Comparison of ENCODE assay signal across 17 cellular contexts in genomic region chr1:238606896-238607295, GRCh38.
DNase-seq lines count a peak whose midpoint lies in the region; ATAC-seq and TF ChIP-seq lines count a peak whose summit lies in the region.
"Had no signal": no experiment of that assay in that cellular context is flagged by ENCODE, and none has a peak within 500 bp of the region (broad histone marks: within the 10 kb centered on the region; RNA-seq: fewer than 3 reads in every experiment).

No MANE protein-coding gene starts in this region.

- intact Hi-C loops in tibial artery (cut with DNase I; ENCODE audit: low total_unique reads), result no loop called here

- H3K27me3 ChIP-seq in adipocyte (replicated peaks; ENCODE audit: control insufficient read depth, insufficient read depth, low read length) (no peaks in the 10 kb centered on the region), kidney epithelial cell (ENCODE audit: control insufficient read depth, insufficient read depth, low read length) (no peaks in the 10 kb centered on the region), tibial artery (no peaks in the 10 kb centered on the region)

- no peaks in the 10 kb centered on the region for H3K36me3 ChIP-seq in adipocyte (ENCODE audit: control insufficient read depth, insufficient read depth, low read length, severe bottlenecking)
- no peaks in the 10 kb centered on the region for H3K36me3 ChIP-seq in kidney epithelial cell (ENCODE audit: control insufficient read depth, insufficient read depth, low read length)
- no peaks in the 10 kb centered on the region for H3K36me3 ChIP-seq in tibial artery

- TF ChIP-seq CTCF in kidney epithelial cell (IDR thresholded peaks at IDR 0.05; ENCODE audit: insufficient read depth, low read length, poor library complexity, severe bottlenecking) (no peak), tibial artery (IDR thresholded peaks at IDR 0.05) (no peak)

- H3K9me3 Mint-ChIP-seq in naive thymus-derived CD8-positive, alpha-beta T cell, result peaks cover 0 to 23% (median 6%) of the 10 kb centered on the region in 9 donors

- H3K27me3 Mint-ChIP-seq in naive thymus-derived CD8-positive, alpha-beta T cell, result no peaks in the 10 kb centered on the region
- H3K27me3 Mint-ChIP-seq: activated CD4-positive, alpha-beta memory T cell treated with anti-CD3 and anti-CD28 coated beads for 36 hours; CD4-positive, alpha-beta T cell; T-cell had no signal

- no peak overlapping the region for H3K4me3 ChIP-seq in adipocyte (ENCODE audit: low read length)
- H3K4me3 ChIP-seq in kidney epithelial cell (ENCODE audit: low read depth, low read length), result no peak overlapping the region
- H3K4me3 ChIP-seq in tibial artery, result no peak overlapping the region

- H3K9ac ChIP-seq in adipocyte (ENCODE audit: low read length), result no peak overlapping the region

- H3K4me1 ChIP-seq in adipocyte (ENCODE audit: control insufficient read depth, insufficient read depth, low read length) (no peaks in the 10 kb centered on the region), tibial artery (no peaks in the 10 kb centered on the region)

- no peaks in the 10 kb centered on the region for H3K36me3 Mint-ChIP-seq in naive thymus-derived CD8-positive, alpha-beta T cell
- H3K36me3 Mint-ChIP-seq: activated CD4-positive, alpha-beta memory T cell treated with anti-CD3 and anti-CD28 coated beads for 36 hours; T-cell had no signal

- no peak overlapping the region for H3K27ac ChIP-seq in tibial artery

- H3K9me3 ChIP-seq in adipocyte (ENCODE audit: control insufficient read depth, low read length), result no peaks in the 10 kb centered on the region
- H3K9me3 ChIP-seq in tibial artery, result no peaks in the 10 kb centered on the region

- no peaks in the 10 kb centered on the region for H3K4me1 Mint-ChIP-seq in naive thymus-derived CD8-positive, alpha-beta T cell
- H3K4me1 Mint-ChIP-seq: immature natural killer cell, T-cell had no signal

- no peak overlapping the region for H3K27ac Mint-ChIP-seq in naive thymus-derived CD8-positive, alpha-beta T cell
- H3K27ac Mint-ChIP-seq: activated CD4-positive, alpha-beta memory T cell treated with anti-CD3 and anti-CD28 coated beads for 36 hours; CD4-positive, alpha-beta T cell; immature natural killer cell; T-cell had no signal

- no peak overlapping the region for H3K4me3 Mint-ChIP-seq in naive thymus-derived CD8-positive, alpha-beta T cell
- H3K4me3 Mint-ChIP-seq: activated CD4-positive, alpha-beta memory T cell treated with anti-CD3 and anti-CD28 coated beads for 36 hours; CD4-positive, alpha-beta T cell; immature natural killer cell; T-cell had no signal

- POLR2A ChIA-PET in naive thymus-derived CD8-positive, alpha-beta T cell (lab: Charles Lee), result no interaction called here

- no peak for ATAC-seq in naive thymus-derived CD8-positive, alpha-beta T cell
- ATAC-seq in HG02973 (IDR thresholded peaks at IDR 0.05; ENCODE audit: unreplicated experiment), result no peak
- ATAC-seq: sciatic nerve, T-cell had no signal

- DNase-seq in GF-D8 (lab: John Stamatoyannopoulos, UW) (peak; percentile 82), NCI-H226 (peak; percentile 63), adipocyte (ENCODE audit: low read depth) (peak; percentile 68), kidney epithelial cell (ENCODE audit: low read depth) (peak; percentile 38), tibial artery (no peak)
- no peak for DNase-seq in naive thymus-derived CD8-positive, alpha-beta T cell
- no peak for DNase-seq in stimulated activated naive CD4-positive, alpha-beta T cell (lab: John Stamatoyannopoulos, UW)
- DNase-seq: activated CD4-positive, alpha-beta memory T cell treated with anti-CD3 and anti-CD28 coated beads for 36 hours; activated gamma-delta T cell; CD4-positive, alpha-beta T cell; immature natural killer cell; NCI-H1436 treated with DMSO at 0.1 percent for 48 hours; NCI-H69; substantia nigra; T-cell had no signal

Comparison
In these comparisons a context has a peak if more than half of its experiments do, and no peak if none do; other contexts are left out.
1. DNase-seq: peak in GF-D8 (single experiment), NCI-H226 (single experiment), adipocyte (single experiment) and kidney epithelial cell (single experiment); none in tibial artery (0 of 2), naive thymus-derived CD8-positive, alpha-beta T cell (0 of 10) and stimulated activated naive CD4-positive, alpha-beta T cell (0 of 6).